Comparison of ENCODE assay signal across 11 cellular contexts in genomic region chr1:32759521-32759980, GRCh38. TPM values are rescaled to one million over a fixed set of nuclear protein-coding genes. Genes with fewer than 3 reads are reported as not detected.
DNase-seq lines count a peak whose midpoint lies in the region; ATAC-seq and TF ChIP-seq lines count a peak whose summit lies in the region.
"Had no signal": no experiment of that assay in that cellular context is flagged by ENCODE, and none has a peak within 500 bp of the region (broad histone marks: within the 10 kb centered on the region; RNA-seq: fewer than 3 reads in every experiment).

No MANE protein-coding gene starts in this region.

- no peak for DNase-seq in activated T-cell treated with anti-CD3 and anti-CD28 coated beads, Interleukin-2, amount 50 U/mL, for 4 hours
- no peak for DNase-seq in activated T-cell treated with anti-CD3 and anti-CD28 coated beads for 4 hours
- peak; percentile 82 for DNase-seq in lower lobe of right lung
- peak; percentile 87 for DNase-seq in ureter (ENCODE audit: low spot score)
- DNase-seq in NCI-H1092 treated with DMSO at 0.1 percent for 48 hours (lab: John Stamatoyannopoulos, UW) = no peak
- no peak for DNase-seq in GM10266 (ENCODE audit: extremely low spot score)
- DNase-seq: brain microvascular endothelial cell, hypothalamus, NCI-H524 had no signal

- no peaks in the 10 kb centered on the region for H3K27me3 ChIP-seq in lower lobe of right lung (ENCODE audit: low read depth)
- H3K27me3 ChIP-seq: brain microvascular endothelial cell had no signal

- H3K9me3 Mint-ChIP-seq in activated T-cell treated with anti-CD3 and anti-CD28 coated beads, Interleukin-2, amount 50 U/mL, for 4 hours = no peaks in the 10 kb centered on the region
- H3K9me3 Mint-ChIP-seq in brain = no peaks in the 10 kb centered on the region

- peak overlapping the region; percentile 88 for H3K27ac ChIP-seq in lower lobe of right lung
- H3K27ac ChIP-seq: brain microvascular endothelial cell had no signal

- peaks cover 6% of the 10 kb centered on the region for H3K36me3 ChIP-seq in lower lobe of right lung
- H3K36me3 ChIP-seq: brain microvascular endothelial cell had no signal

- H3K36me3 Mint-ChIP-seq in activated T-cell treated with anti-CD3 and anti-CD28 coated beads, Interleukin-2, amount 50 U/mL, for 4 hours (ENCODE audit: insufficient read depth) = no peaks in the 10 kb centered on the region
- peaks cover 15% of the 10 kb centered on the region for H3K36me3 Mint-ChIP-seq in brain

- peak; percentile 51 to 70 for ATAC-seq in activated T-cell treated with anti-CD3 and anti-CD28 coated beads, Interleukin-2, amount 50 U/mL, for 4 hours
- ATAC-seq in lower lobe of right lung (peak; percentile 77 to 80), HG03460 (IDR thresholded peaks at IDR 0.05; ENCODE audit: unreplicated experiment) (no peak)

- H3K9me3 ChIP-seq in lower lobe of right lung = no peaks in the 10 kb centered on the region

- peak overlapping the region; percentile 26 for H3K4me3 ChIP-seq in lower lobe of right lung

- TF ChIP-seq CTCF in brain (conservative IDR thresholded peaks at IDR 0.05) (no peak), lower lobe of right lung (IDR thresholded peaks at IDR 0.05) (no peak), GM10266 (IDR thresholded peaks at IDR 0.05; ENCODE audit: control insufficient read depth, insufficient read depth, low read depth, missing control alignments) (no peak)

- H3K4me1 ChIP-seq in lower lobe of right lung = peaks cover 50% of the 10 kb centered on the region

- H3K4me3 Mint-ChIP-seq in activated T-cell treated with anti-CD3 and anti-CD28 coated beads, Interleukin-2, amount 50 U/mL, for 4 hours = no peak overlapping the region
- H3K4me3 Mint-ChIP-seq in brain = peak overlapping the region in 1 of 5 experiments; percentile 35

- H3K27ac Mint-ChIP-seq in brain = peak overlapping the region in 3 of 5 experiments; percentile 35 to 86 (median 53)

- H3K27me3 Mint-ChIP-seq in activated T-cell treated with anti-CD3 and anti-CD28 coated beads, Interleukin-2, amount 50 U/mL, for 4 hours (ENCODE audit: low read depth) = no peaks in the 10 kb centered on the region
- peaks cover 7% of the 10 kb centered on the region for H3K27me3 Mint-ChIP-seq in brain

- H3K4me1 Mint-ChIP-seq in activated T-cell treated with anti-CD3 and anti-CD28 coated beads, Interleukin-2, amount 50 U/mL, for 4 hours (ENCODE audit: low read depth) = peaks cover 25% of the 10 kb centered on the region
- H3K4me1 Mint-ChIP-seq in brain = peaks cover 59% of the 10 kb centered on the region

- intact Hi-C loops in lower lobe of right lung (cut with DNase I) = no loop called here

RNA-seq across cellular contexts. Expression of gene SYNC, which starts 57.0 kb away (rescaled TPM):
- total RNA-seq in activated T-cell treated with anti-CD3 and anti-CD28 coated beads, Interleukin-2, amount 50 U/mL, for 4 hours = not detected
- 1.9 TPM for polyA plus RNA-seq in brain (ENCODE audit: insufficient read depth, low read depth, low replicate concordance)
- total RNA-seq in lower lobe of right lung (14.5 TPM), ureter (6.4 TPM)

RNA-seq across cellular contexts. Expression of gene YARS1, which starts 57.6 kb away (rescaled TPM):
- total RNA-seq in activated T-cell treated with anti-CD3 and anti-CD28 coated beads, Interleukin-2, amount 50 U/mL, for 4 hours = 100 to 1,000 TPM; 243 to 304 (median 264) TPM
- 150 TPM for polyA plus RNA-seq in brain (ENCODE audit: insufficient read depth, low read depth, low replicate concordance)
- total RNA-seq in lower lobe of right lung = 96.7 TPM
- 205 TPM for total RNA-seq in ureter

RNA-seq across cellular contexts. Expression of gene S100PBP, which starts 57.9 kb away (rescaled TPM):
- total RNA-seq in activated T-cell treated with anti-CD3 and anti-CD28 coated beads, Interleukin-2, amount 50 U/mL, for 4 hours = 10 to 100 TPM; 14.9 to 19.6 (median 15.8) TPM
- polyA plus RNA-seq in brain (ENCODE audit: insufficient read depth, low read depth, low replicate concordance) = 22.8 TPM
- total RNA-seq in lower lobe of right lung (37.5 TPM), ureter (41.0 TPM)

Comparison
In these comparisons a context has a peak if more than half of its experiments do, and no peak if none do; other contexts are left out.
1. DNase-seq: peak in lower lobe of right lung (single experiment) and ureter (single experiment); none in activated T-cell treated with anti-CD3 and anti-CD28 coated beads, Interleukin-2, amount 50 U/mL, for 4 hours (single experiment), activated T-cell treated with anti-CD3 and anti-CD28 coated beads for 4 hours (single experiment), NCI-H1092 treated with DMSO at 0.1 percent for 48 hours (single experiment) and GM10266 (single experiment).